9 cellular contexts compared by ENCODE assay signal in genomic region chr22:46088541-46089311, GRCh38.
DNase-seq lines count a peak whose midpoint lies in the region; ATAC-seq, FAIRE-seq and TF ChIP-seq lines count a peak whose summit lies in the region.
"Had no signal": no experiment of that assay in that cellular context is flagged by ENCODE, and none has a peak within 500 bp of the region (broad histone marks: within the 10 kb centered on the region; RNA-seq: fewer than 3 reads in every experiment).

No MANE protein-coding gene starts in this region.

- peak overlapping the region; percentile 59 for H3K4me2 ChIP-seq in HepG2 (ENCODE audit: low read depth, low read length)

- no peaks in the 10 kb centered on the region for H3K27me3 Mint-ChIP-seq in stimulated activated naive B cell treated with anti-CD40 and anti-IgM and Interleukin-4, amounts not matched to agents 10 μg/mL and 1 μg/mL and 100 μg/mL, for 72 hours

- H3K79me2 ChIP-seq in HepG2 (ENCODE audit: insufficient read depth, low read length): no peaks in the 10 kb centered on the region

- no peak for TF ChIP-seq CTCF in coronary artery (IDR thresholded peaks at IDR 0.05)
- TF ChIP-seq CTCF in HepG2 (CRISPR knock-in tag; IDR thresholded peaks at IDR 0.05): no peak
- no peak for TF ChIP-seq CTCF in suprapubic skin (IDR thresholded peaks at IDR 0.05)

- CTCF ChIA-PET in HepG2 (lab: Yijun Ruan, JAX; ENCODE audit: low intra/inter-chr PET ratio, low total read pairs): no interaction called here

- H3K4me3 ChIP-seq in coronary artery (peak overlapping the region; percentile 96), HepG2 (replicated peaks in 1 of 3; ENCODE audit: insufficient read depth in 1 of 3, low read depth in 2 of 3, low read length in 3 of 3) (peak overlapping the region in 2 of 3 experiments; percentile 41 to 51; a peak in 4 of 6 replicates), suprapubic skin (peak overlapping the region; percentile 79)

- intact Hi-C loops in HepG2 (cut with micrococcal nuclease; ENCODE audit: unreplicated experiment): no loop called here

- H3K27ac Mint-ChIP-seq in stimulated activated naive B cell treated with anti-CD40 and anti-IgM and Interleukin-4, amounts not matched to agents 10 μg/mL and 1 μg/mL and 100 μg/mL, for 72 hours: no peak overlapping the region

- peak overlapping the region; percentile 99 to 100 for H3K27ac ChIP-seq in coronary artery
- no peak overlapping the region for H3K27ac ChIP-seq in HepG2 (ENCODE audit: extremely low read length, insufficient read depth, low read length)
- peak overlapping the region; percentile 98 for H3K27ac ChIP-seq in suprapubic skin

- H3K9me3 Mint-ChIP-seq in stimulated activated naive B cell treated with anti-CD40 and anti-IgM and Interleukin-4, amounts not matched to agents 10 μg/mL and 1 μg/mL and 100 μg/mL, for 72 hours: no peaks in the 10 kb centered on the region

- 24% methylated on average over 14 of the region's 25 CpGs for WGBS in HepG2 (ENCODE audit: low lambda C conversion rate)
- 19% methylated on average over 19 of the region's 25 CpGs for WGBS in suprapubic skin

- no TSS peak for BruUV-seq in HepG2 (replicated peaks; lab: Mats Ljungman, UMichigan)

- H4K20me1 ChIP-seq in HepG2 (ENCODE audit: insufficient read depth, low read length): no peaks in the 10 kb centered on the region

- no peaks in the 10 kb centered on the region for H3K9me3 ChIP-seq in HepG2 (ENCODE audit: low read length)
- H3K9me3 ChIP-seq in suprapubic skin: no peaks in the 10 kb centered on the region

- TF ChIP-seq RAD21 in HepG2 (CRISPR knock-in tag; IDR thresholded peaks at IDR 0.05): no peak

- H2AFZ ChIP-seq in HepG2 (ENCODE audit: low read length): no peak overlapping the region

- peaks cover 2 to 5% of the 10 kb centered on the region in 2 donors for H3K4me1 Mint-ChIP-seq in stimulated activated naive B cell treated with anti-CD40 and anti-IgM and Interleukin-4, amounts not matched to agents 10 μg/mL and 1 μg/mL and 100 μg/mL, for 72 hours

- peaks cover 10 to 18% of the 10 kb centered on the region in 2 donors for H3K36me3 Mint-ChIP-seq in stimulated activated naive B cell treated with anti-CD40 and anti-IgM and Interleukin-4, amounts not matched to agents 10 μg/mL and 1 μg/mL and 100 μg/mL, for 72 hours

- POLR2A ChIA-PET in HepG2 (lab: Yijun Ruan, JAX): no interaction called here

- H3K4me3 Mint-ChIP-seq in stimulated activated naive B cell treated with anti-CD40 and anti-IgM and Interleukin-4, amounts not matched to agents 10 μg/mL and 1 μg/mL and 100 μg/mL, for 72 hours: no peak overlapping the region

- peak; percentile 83 for DNase-seq in HT1080 (ENCODE audit: low read depth)
- DNase-seq in coronary artery (ENCODE audit: low spot score): peak; percentile 86
- DNase-seq in HepG2 (ENCODE audit: low spot score): no peak
- peak; percentile 75 to 83 for DNase-seq in suprapubic skin (ENCODE audit: low spot score in 2 of 2)
- no peak for DNase-seq in activated T-cell treated with anti-CD3 and anti-CD28 coated beads for 4 hours
- DNase-seq in activated CD8-positive, alpha-beta memory T cell treated with anti-CD3 and anti-CD28 coated beads for 24 hours: no peak
- no peak for DNase-seq in stimulated activated naive CD4-positive, alpha-beta T cell treated with Interleukin-2 at 50 U/mL for 16 hours (lab: John Stamatoyannopoulos, UW)
- no peak for DNase-seq in stimulated activated naive B cell treated with anti-CD40 and anti-IgM and Interleukin-4, amounts not matched to agents 10 μg/mL and 1 μg/mL and 100 μg/mL, for 72 hours
- DNase-seq: GF-D8 had no signal

- no peaks in the 10 kb centered on the region for H3K36me3 ChIP-seq in HepG2 (replicated peaks in 1 of 2; ENCODE audit: control insufficient read depth in 1 of 2, insufficient read depth in 2 of 2, low read length in 2 of 2)
- H3K36me3 ChIP-seq in suprapubic skin: peaks cover 8% of the 10 kb centered on the region

- H3K27me3 ChIP-seq in HepG2 (ENCODE audit: control insufficient read depth in 1 of 2, insufficient read depth in 2 of 2, low read length in 2 of 2): peaks cover 8 to 45% of the 10 kb centered on the region in 2 experiments; a peak in 4 of 5 replicates
- H3K27me3 ChIP-seq in suprapubic skin: no peaks in the 10 kb centered on the region

- no peak overlapping the region for H3K9ac ChIP-seq in HepG2 (ENCODE audit: insufficient read depth, low read depth, low read length)

- peaks cover 40% of the 10 kb centered on the region for H3K4me1 ChIP-seq in HepG2 (ENCODE audit: insufficient read depth, low read length)
- H3K4me1 ChIP-seq in suprapubic skin: peaks cover 100% of the 10 kb centered on the region

- no peak for FAIRE-seq in HepG2 (lab: Jason Lieb, UNC)

- peak; percentile 19 for ATAC-seq in HepG2
- no peak for ATAC-seq in stimulated activated naive B cell treated with anti-CD40 and anti-IgM and Interleukin-4, amounts not matched to agents 10 μg/mL and 1 μg/mL and 100 μg/mL, for 72 hours (replicated peaks)

- TF ChIP-seq EP300 in HepG2 (IDR thresholded peaks at IDR 0.05; ENCODE audit: low read depth in 2 of 2, low read length in 2 of 2): no peak
- no peak for TF ChIP-seq EP300 in HepG2 (CRISPR knock-in tag; IDR thresholded peaks at IDR 0.05; ENCODE audit: borderline replicate concordance)
- no peak for TF ChIP-seq EP300 in suprapubic skin (IDR thresholded peaks at IDR 0.05)

- TF ChIP-seq POLR2A in HepG2 (IDR thresholded peaks at IDR 0.05; ENCODE audit: insufficient read depth in 1 of 2, low read depth in 2 of 2, low read length in 2 of 2): no peak
- TF ChIP-seq POLR2A in suprapubic skin (IDR thresholded peaks at IDR 0.05): no peak

- in situ Hi-C loops in HepG2 (cut with HindIII; ENCODE audit: extremely low pct_ligation_motif_present, low pct_unique_long_range_greater_than_20kb): no loop called here

TF ChIP-seq in HepG2, 621 proteins besides CTCF, POLR2A, EP300 and RAD21 (continues in another document):
- TF ChIP-seq KDM4B (CRISPR knock-in tag; IDR thresholded peaks at IDR 0.05) (no peak), ZNF256 (CRISPR knock-in tag; conservative IDR thresholded peaks at IDR 0.05) (no peak), RFXAP (CRISPR knock-in tag; IDR thresholded peaks at IDR 0.05; ENCODE audit: borderline replicate concordance) (0 out of 2 replicates have a peak, but pooled peaks have one; percentile 27), ZSCAN25 (CRISPR knock-in tag; IDR thresholded peaks at IDR 0.05) (no peak), ZUFSP (CRISPR knock-in tag; IDR thresholded peaks at IDR 0.05; ENCODE audit: borderline replicate concordance) (no peak), ISL2 (CRISPR knock-in tag; IDR thresholded peaks at IDR 0.05) (no peak), ZNF777 (CRISPR knock-in tag; IDR thresholded peaks at IDR 0.05) (no peak), PPARG (CRISPR knock-in tag; conservative IDR thresholded peaks at IDR 0.05) (peak; percentile 56; the same call in 1 of the 2 replicates), LCORL (IDR thresholded peaks at IDR 0.05) (no peak), LCORL (CRISPR knock-in tag; IDR thresholded peaks at IDR 0.05) (no peak)
- TF ChIP-seq, protein P1, sequence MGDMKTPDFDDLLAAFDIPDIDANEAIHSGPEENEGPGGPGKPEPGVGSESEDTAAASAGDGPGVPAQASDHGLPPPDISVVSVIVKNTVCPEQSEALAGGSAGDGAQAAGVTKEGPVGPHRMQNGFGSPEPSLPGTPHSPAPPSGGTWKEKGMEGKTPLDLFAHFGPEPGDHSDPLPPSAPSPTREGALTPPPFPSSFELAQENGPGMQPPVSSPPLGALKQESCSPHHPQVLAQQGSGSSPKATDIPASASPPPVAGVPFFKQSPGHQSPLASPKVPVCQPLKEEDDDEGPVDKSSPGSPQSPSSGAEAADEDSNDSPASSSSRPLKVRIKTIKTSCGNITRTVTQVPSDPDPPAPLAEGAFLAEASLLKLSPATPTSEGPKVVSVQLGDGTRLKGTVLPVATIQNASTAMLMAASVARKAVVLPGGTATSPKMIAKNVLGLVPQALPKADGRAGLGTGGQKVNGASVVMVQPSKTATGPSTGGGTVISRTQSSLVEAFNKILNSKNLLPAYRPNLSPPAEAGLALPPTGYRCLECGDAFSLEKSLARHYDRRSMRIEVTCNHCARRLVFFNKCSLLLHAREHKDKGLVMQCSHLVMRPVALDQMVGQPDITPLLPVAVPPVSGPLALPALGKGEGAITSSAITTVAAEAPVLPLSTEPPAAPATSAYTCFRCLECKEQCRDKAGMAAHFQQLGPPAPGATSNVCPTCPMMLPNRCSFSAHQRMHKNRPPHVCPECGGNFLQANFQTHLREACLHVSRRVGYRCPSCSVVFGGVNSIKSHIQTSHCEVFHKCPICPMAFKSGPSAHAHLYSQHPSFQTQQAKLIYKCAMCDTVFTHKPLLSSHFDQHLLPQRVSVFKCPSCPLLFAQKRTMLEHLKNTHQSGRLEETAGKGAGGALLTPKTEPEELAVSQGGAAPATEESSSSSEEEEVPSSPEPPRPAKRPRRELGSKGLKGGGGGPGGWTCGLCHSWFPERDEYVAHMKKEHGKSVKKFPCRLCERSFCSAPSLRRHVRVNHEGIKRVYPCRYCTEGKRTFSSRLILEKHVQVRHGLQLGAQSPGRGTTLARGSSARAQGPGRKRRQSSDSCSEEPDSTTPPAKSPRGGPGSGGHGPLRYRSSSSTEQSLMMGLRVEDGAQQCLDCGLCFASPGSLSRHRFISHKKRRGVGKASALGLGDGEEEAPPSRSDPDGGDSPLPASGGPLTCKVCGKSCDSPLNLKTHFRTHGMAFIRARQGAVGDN (CRISPR knock-in tag; IDR thresholded peaks at IDR 0.05): peak; percentile 33

Comparison
In these comparisons a context has a peak if more than half of its experiments do, and no peak if none do; other contexts are left out.
1. DNase-seq: peak in HT1080 (single experiment), coronary artery (single experiment) and suprapubic skin (2 of 2); none in HepG2 (single experiment), activated T-cell treated with anti-CD3 and anti-CD28 coated beads for 4 hours (single experiment), activated CD8-positive, alpha-beta memory T cell treated with anti-CD3 and anti-CD28 coated beads for 24 hours (single experiment), stimulated activated naive CD4-positive, alpha-beta T cell treated with Interleukin-2 at 50 U/mL for 16 hours (single experiment) and stimulated activated naive B cell treated with anti-CD40 and anti-IgM and Interleukin-4, amounts not matched to agents 10 μg/mL and 1 μg/mL and 100 μg/mL, for 72 hours (single experiment).
2. H3K4me3 ChIP-seq: peak in every context shown above with its lines; median percentile 96 in coronary artery; 79 in suprapubic skin; 46 in HepG2.